ENCODE assay signal across 25 cellular contexts in the genomic region with DNA sequence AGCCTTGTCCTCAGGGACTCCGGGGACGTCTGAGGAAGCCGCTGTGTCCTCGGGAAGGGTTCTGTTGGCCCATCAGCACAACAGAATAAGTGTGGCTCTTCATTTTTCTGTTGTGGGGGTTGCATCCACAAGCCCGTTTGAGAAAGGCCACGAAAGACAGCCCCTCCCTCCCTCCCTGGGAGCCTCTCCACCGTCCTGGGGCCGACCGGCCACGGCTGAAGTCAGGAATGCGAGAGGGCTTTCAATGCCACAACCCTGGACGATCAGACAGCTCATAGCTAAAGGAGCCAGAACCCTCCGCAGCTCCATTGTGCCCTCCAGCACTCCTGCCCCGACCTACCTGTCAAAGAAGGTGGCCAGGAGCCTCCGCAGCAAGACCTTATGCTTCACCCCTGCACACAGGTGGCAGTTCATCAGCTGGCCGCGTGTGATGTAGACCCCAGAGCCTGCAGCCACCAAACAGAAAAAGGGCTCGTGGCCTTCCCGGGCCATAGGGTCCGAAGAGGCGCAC. TPM values are rescaled to one million over a fixed set of nuclear protein-coding genes. Genes with fewer than 3 reads are reported as not detected.
A peak's percentile ranks its signal among the peaks of the same experiment; 100 is the strongest.
DNase-seq lines count a peak whose midpoint lies in the region; ATAC-seq and TF ChIP-seq lines count a peak whose summit lies in the region.
"Had no signal": no experiment of that assay in that cellular context is flagged by ENCODE, and none has a peak within 500 bp of the region (broad histone marks: within the 10 kb centered on the region; RNA-seq: fewer than 3 reads in every experiment).

No MANE protein-coding gene starts in this region.

- peak overlapping the region; percentile 68 for H3K4me2 ChIP-seq in BLaER1
- peak overlapping the region; percentile 40; the same call in 1 of the 2 replicates for H3K4me2 ChIP-seq in DOHH2 (ENCODE audit: low read length)

- H3K9me2 ChIP-seq in DOHH2 (replicated peaks; ENCODE audit: control insufficient read depth, low read length): no peaks in the 10 kb centered on the region

- no peaks in the 10 kb centered on the region for H3K9me3 Mint-ChIP-seq in endodermal cell
- H3K9me3 Mint-ChIP-seq: activated CD4-positive, alpha-beta T cell treated with anti-CD3 and anti-CD28 coated beads, Interleukin-2, amount 10 ng/mL, durations not matched to agents 24 days and 14 days; CD4-positive, CD25-positive, alpha-beta regulatory T cell; stimulated activated naive CD8-positive, alpha-beta T cell treated with anti-CD3 and anti-CD28 coated beads, Interleukin-15, amount 100 ng/mL, for 72 hours; T-helper 2 cell treated with Interferon-gamma antibody and Interleukin-4, amounts not matched to agents 5 μg/mL and 100 μg/mL, for 36 hours; type B pancreatic cell had no signal

- peaks cover 2% of the 10 kb centered on the region for H3K36me3 Mint-ChIP-seq in endodermal cell (ENCODE audit: low read depth)
- H3K36me3 Mint-ChIP-seq: type B pancreatic cell had no signal

- DNase-seq in endodermal cell (peak; percentile 36), posterior vena cava (ENCODE audit: low spot score) (peak; percentile 62)
- DNase-seq: activated CD4-positive, alpha-beta T cell treated with anti-CD3 and anti-CD28 coated beads, Interleukin-2, amount 10 ng/mL, durations not matched to agents 24 days and 14 days; activated naive CD4-positive, alpha-beta T cell; activated T-cell treated with anti-CD3 and anti-CD28 coated beads, Interleukin-2, amount 50 U/mL, for 1 hour; CD4-positive, CD25-positive, alpha-beta regulatory T cell; colonic mucosa; effector memory CD4-positive, alpha-beta T cell; erythroblast; kidney glomerular epithelial cell; MV-4-11; NCI-H146; NCI-H446 treated with DMSO at 0.1 percent for 48 hours; stimulated activated naive CD8-positive, alpha-beta T cell treated with anti-CD3 and anti-CD28 coated beads, Interleukin-15, amount 100 ng/mL, for 72 hours had no signal

- H4K20me1 ChIP-seq in BLaER1 (no peaks in the 10 kb centered on the region), DOHH2 (ENCODE audit: control insufficient read depth, insufficient read depth, low read depth, low read length) (no peaks in the 10 kb centered on the region)

- TF ChIP-seq CTCF in DOHH2 (IDR thresholded peaks at IDR 0.05; ENCODE audit: low read depth, low read length, poor library complexity, severe bottlenecking) (no peak), endodermal cell (conservative IDR thresholded peaks at IDR 0.05) (no peak)

- no peak overlapping the region for H3K4me3 Mint-ChIP-seq in endodermal cell
- H3K4me3 Mint-ChIP-seq: activated CD4-positive, alpha-beta T cell treated with anti-CD3 and anti-CD28 coated beads, Interleukin-2, amount 10 ng/mL, durations not matched to agents 24 days and 14 days; CD4-positive, CD25-positive, alpha-beta regulatory T cell; stimulated activated naive CD8-positive, alpha-beta T cell treated with anti-CD3 and anti-CD28 coated beads, Interleukin-15, amount 100 ng/mL, for 72 hours; T-helper 2 cell treated with Interferon-gamma antibody and Interleukin-4, amounts not matched to agents 5 μg/mL and 100 μg/mL, for 36 hours; type B pancreatic cell had no signal

- H3K27ac ChIP-seq in BLaER1 (no peak overlapping the region), DOHH2 (ENCODE audit: low read depth, low read length) (no peak overlapping the region), endodermal cell (ENCODE audit: low read depth, low read length) (no peak overlapping the region)
- H3K27ac ChIP-seq: colonic mucosa, neutrophil, prostate gland had no signal

- no peak overlapping the region for H3K27ac Mint-ChIP-seq in endodermal cell
- H3K27ac Mint-ChIP-seq: activated CD4-positive, alpha-beta T cell treated with anti-CD3 and anti-CD28 coated beads, Interleukin-2, amount 10 ng/mL, durations not matched to agents 24 days and 14 days; CD4-positive, CD25-positive, alpha-beta regulatory T cell; stimulated activated naive CD8-positive, alpha-beta T cell treated with anti-CD3 and anti-CD28 coated beads, Interleukin-15, amount 100 ng/mL, for 72 hours; T-helper 2 cell treated with Interferon-gamma antibody and Interleukin-4, amounts not matched to agents 5 μg/mL and 100 μg/mL, for 36 hours; type B pancreatic cell had no signal

- H3F3A ChIP-seq in DOHH2 (ENCODE audit: control insufficient read depth, insufficient read depth): 0 out of 2 replicates have a peak, but pooled peaks cover 2% of the 10 kb centered on the region

- H3K4me1 ChIP-seq in BLaER1 (peaks cover 82% of the 10 kb centered on the region), DOHH2 (ENCODE audit: control insufficient read depth, low read length) (peaks cover 20% of the 10 kb centered on the region), endodermal cell (ENCODE audit: control insufficient read depth, insufficient read depth, low read length) (no peaks in the 10 kb centered on the region)
- H3K4me1 ChIP-seq: breast epithelium, colonic mucosa, prostate gland had no signal

- no peak overlapping the region for H3K4me3 ChIP-seq in BLaER1
- no peak overlapping the region for H3K4me3 ChIP-seq in DOHH2 (ENCODE audit: low read length)
- no peak overlapping the region for H3K4me3 ChIP-seq in endodermal cell (ENCODE audit: low read length)
- H3K4me3 ChIP-seq: adrenal gland, breast epithelium, colonic mucosa, prostate gland had no signal

- H3K36me3 ChIP-seq in BLaER1 (no peaks in the 10 kb centered on the region), DOHH2 (ENCODE audit: control insufficient read depth, low read length) (0 out of 2 replicates have a peak, but pooled peaks cover 4% of the 10 kb centered on the region), endodermal cell (ENCODE audit: control insufficient read depth, insufficient read depth, low read length) (no peaks in the 10 kb centered on the region)
- H3K36me3 ChIP-seq: adrenal gland, breast epithelium, colonic mucosa, prostate gland had no signal

- H3K27me3 Mint-ChIP-seq in endodermal cell (ENCODE audit: insufficient read depth): no peaks in the 10 kb centered on the region
- H3K27me3 Mint-ChIP-seq: activated CD4-positive, alpha-beta T cell treated with anti-CD3 and anti-CD28 coated beads, Interleukin-2, amount 10 ng/mL, durations not matched to agents 24 days and 14 days; CD4-positive, CD25-positive, alpha-beta regulatory T cell; stimulated activated naive CD8-positive, alpha-beta T cell treated with anti-CD3 and anti-CD28 coated beads, Interleukin-15, amount 100 ng/mL, for 72 hours; type B pancreatic cell had no signal

- no peak for ATAC-seq in HG03159 (IDR thresholded peaks at IDR 0.05; ENCODE audit: unreplicated experiment)
- no peak for ATAC-seq in HG03460 (IDR thresholded peaks at IDR 0.05; ENCODE audit: unreplicated experiment)
- ATAC-seq in SK-N-SH treated with all-trans-retinoic acid at 6 μM for 48 hours: no peak
- ATAC-seq: stimulated activated naive CD8-positive, alpha-beta T cell treated with anti-CD3 and anti-CD28 coated beads, Interleukin-15, amount 100 ng/mL, for 72 hours had no signal

- H3K9ac ChIP-seq in BLaER1 (no peak overlapping the region), endodermal cell (ENCODE audit: extremely low read depth, low read length, poor library complexity, severe bottlenecking) (no peak overlapping the region)

- H3K4me1 Mint-ChIP-seq in endodermal cell: peaks cover 2% of the 10 kb centered on the region
- H3K4me1 Mint-ChIP-seq: activated CD4-positive, alpha-beta T cell treated with anti-CD3 and anti-CD28 coated beads, Interleukin-2, amount 10 ng/mL, durations not matched to agents 24 days and 14 days; CD4-positive, CD25-positive, alpha-beta regulatory T cell; stimulated activated naive CD8-positive, alpha-beta T cell treated with anti-CD3 and anti-CD28 coated beads, Interleukin-15, amount 100 ng/mL, for 72 hours had no signal

- no peaks in the 10 kb centered on the region for H3K79me2 ChIP-seq in DOHH2 (ENCODE audit: control insufficient read depth, low read length)

- intact Hi-C loops in posterior vena cava (cut with DNase I): no loop called here

- H3K9me3 ChIP-seq in BLaER1 (no peaks in the 10 kb centered on the region), DOHH2 (ENCODE audit: control insufficient read depth, insufficient read depth, low read length) (no peaks in the 10 kb centered on the region), endodermal cell (ENCODE audit: control insufficient read depth, low read length) (no peaks in the 10 kb centered on the region)
- H3K9me3 ChIP-seq: adrenal gland, breast epithelium, colonic mucosa, neutrophil, prostate gland had no signal

- H3K27me3 ChIP-seq in BLaER1 (no peaks in the 10 kb centered on the region), DOHH2 (ENCODE audit: control insufficient read depth, low read length) (no peaks in the 10 kb centered on the region), endodermal cell (ENCODE audit: control insufficient read depth, insufficient read depth, low read length, poor library complexity, severe bottlenecking) (no peaks in the 10 kb centered on the region)
- H3K27me3 ChIP-seq: adrenal gland, breast epithelium, colonic mucosa, neutrophil had no signal

- 93 to 95% methylated on average over 8 to 21 of the region's 21 CpGs for WGBS in endodermal cell (ENCODE audit: insufficient coverage in 1 of 2, insufficient read length in 1 of 2), 2 experiments

TF ChIP-seq in SK-N-SH treated with all-trans-retinoic acid at 6 μM for 48 hours, 23 proteins besides CTCF, POLR2A, EP300 and RAD21:
- TF ChIP-seq ARNTL (CRISPR knock-in tag; IDR thresholded peaks at IDR 0.05; ENCODE audit: borderline replicate concordance, low read depth) (no peak), ZNF8 (CRISPR knock-in tag; IDR thresholded peaks at IDR 0.05) (no peak), RARB (CRISPR knock-in tag; IDR thresholded peaks at IDR 0.05) (no peak), ZNF565 (CRISPR knock-in tag; conservative IDR thresholded peaks at IDR 0.05; ENCODE audit: low read depth) (no peak), TCF4 (CRISPR knock-in tag; IDR thresholded peaks at IDR 0.05; ENCODE audit: borderline replicate concordance) (no peak), GLIS3 (CRISPR knock-in tag; IDR thresholded peaks at IDR 0.05) (no peak), BACH2 (CRISPR knock-in tag; IDR thresholded peaks at IDR 0.05; ENCODE audit: borderline replicate concordance) (no peak), ZFP30 (CRISPR knock-in tag; IDR thresholded peaks at IDR 0.05) (no peak)
TF ChIP-seq in SK-N-SH treated with all-trans-retinoic acid at 6 μM for 48 hours: peak in this region for 0.

RNA-seq across cellular contexts. Expression of gene UBAC1, which starts 52.4 kb away (rescaled TPM):
- total RNA-seq in endodermal cell: 10 to 100 TPM; 47.9 to 48.4 TPM
- 43.3 TPM for polyA plus RNA-seq in endodermal cell (2013, experiment 1 of 2)
- 38.8 TPM for polyA plus RNA-seq in endodermal cell (2013, experiment 2 of 2)
- total RNA-seq in posterior vena cava: 10 to 100 TPM; 32.7 to 34.1 TPM
